Comparison of ENCODE assay signal across 16 cellular contexts in genomic region chr2:10525573-10526265, GRCh38.
DNase-seq lines count a peak whose midpoint lies in the region; ATAC-seq and TF ChIP-seq lines count a peak whose summit lies in the region.
"Had no signal": no experiment of that assay in that cellular context is flagged by ENCODE, and none has a peak within 500 bp of the region (broad histone marks: within the 10 kb centered on the region; RNA-seq: fewer than 3 reads in every experiment).

No MANE protein-coding gene starts in this region.

- 94 to 96% methylated on average over 20 to 25 of the region's 25 CpGs for WGBS in endodermal cell (ENCODE audit: insufficient coverage in 1 of 2, insufficient read length in 1 of 2), 2 experiments

- H3K4me1 Mint-ChIP-seq in activated T-cell treated with anti-CD3 and anti-CD28 coated beads, Interleukin-2, amount 50 U/mL, for 24 hours (ENCODE audit: low read depth): no peaks in the 10 kb centered on the region
- H3K4me1 Mint-ChIP-seq in endodermal cell: peaks cover 1% of the 10 kb centered on the region
- H3K4me1 Mint-ChIP-seq in T-helper 17 cell: peaks cover 2% of the 10 kb centered on the region

- POLR2A ChIA-PET in RWPE1 (lab: Yijun Ruan, JAX; ENCODE audit: low non-redundant PET): no interaction called here

- CTCF ChIA-PET in RWPE1 (lab: Yijun Ruan, JAX): no interaction called here

- peak; percentile 17 for DNase-seq in activated T-cell treated with anti-CD3 and anti-CD28 coated beads, Interleukin-2, amount 50 U/mL, for 24 hours
- no peak for DNase-seq in activated T-cell treated with anti-CD3 and anti-CD28 coated beads, Interleukin-2, amount 50 U/mL, for 48 hours
- DNase-seq in RWPE1 (ENCODE audit: low spot score) (no peak), endodermal cell (peak; percentile 28), osteoblast (ENCODE audit: insufficient read length, low spot score, missing footprints) (peak; percentile 43), T-helper 17 cell (no peak)
- no peak for DNase-seq in stimulated activated naive CD4-positive, alpha-beta T cell (lab: John Stamatoyannopoulos, UW)
- DNase-seq: CD4-positive, alpha-beta T cell; NCI-H1092; NCI-H1417 treated with DMSO at 0.1 percent for 48 hours; NCI-H187; NCI-H524; NCI-H774; SHP77 had no signal

- H3K4me3 ChIP-seq in endodermal cell (ENCODE audit: low read length) (no peak overlapping the region), osteoblast (ENCODE audit: insufficient read depth, low read length) (no peak overlapping the region)
- H3K4me3 ChIP-seq: BLaER1 had no signal

- no peaks in the 10 kb centered on the region for H3K36me3 Mint-ChIP-seq in activated T-cell treated with anti-CD3 and anti-CD28 coated beads, Interleukin-2, amount 50 U/mL, for 24 hours (ENCODE audit: low read depth)
- no peaks in the 10 kb centered on the region for H3K36me3 Mint-ChIP-seq in endodermal cell (ENCODE audit: low read depth)
- H3K36me3 Mint-ChIP-seq in T-helper 17 cell (ENCODE audit: low read depth): no peaks in the 10 kb centered on the region

- ATAC-seq in GM21717 (IDR thresholded peaks at IDR 0.05; ENCODE audit: unreplicated experiment): no peak
- no peak for ATAC-seq in T-helper 17 cell

- no peak overlapping the region for H3K9ac ChIP-seq in endodermal cell (ENCODE audit: extremely low read depth, low read length, poor library complexity, severe bottlenecking)
- H3K9ac ChIP-seq: BLaER1 had no signal

- no peaks in the 10 kb centered on the region for H3K27me3 Mint-ChIP-seq in activated T-cell treated with anti-CD3 and anti-CD28 coated beads, Interleukin-2, amount 50 U/mL, for 24 hours
- H3K27me3 Mint-ChIP-seq in endodermal cell (ENCODE audit: insufficient read depth) (peaks cover 4% of the 10 kb centered on the region), T-helper 17 cell (peaks cover 5% of the 10 kb centered on the region)
- H3K27me3 Mint-ChIP-seq: CD4-positive, alpha-beta T cell had no signal

- no peaks in the 10 kb centered on the region for H3K9me3 Mint-ChIP-seq in activated T-cell treated with anti-CD3 and anti-CD28 coated beads, Interleukin-2, amount 50 U/mL, for 24 hours
- no peaks in the 10 kb centered on the region for H3K9me3 Mint-ChIP-seq in endodermal cell
- H3K9me3 Mint-ChIP-seq: CD4-positive, alpha-beta T cell had no signal

- H3K36me3 ChIP-seq in endodermal cell (ENCODE audit: control insufficient read depth, insufficient read depth, low read length): no peaks in the 10 kb centered on the region
- H3K36me3 ChIP-seq in osteoblast (ENCODE audit: insufficient read depth, low read length): no peaks in the 10 kb centered on the region
- H3K36me3 ChIP-seq: BLaER1 had no signal

- no peak overlapping the region for H2AFZ ChIP-seq in osteoblast (ENCODE audit: low read length)

- no peak overlapping the region for H3K27ac Mint-ChIP-seq in activated T-cell treated with anti-CD3 and anti-CD28 coated beads, Interleukin-2, amount 50 U/mL, for 24 hours
- H3K27ac Mint-ChIP-seq in endodermal cell: no peak overlapping the region
- no peak overlapping the region for H3K27ac Mint-ChIP-seq in T-helper 17 cell
- H3K27ac Mint-ChIP-seq: CD4-positive, alpha-beta T cell had no signal

- no peaks in the 10 kb centered on the region for H4K20me1 ChIP-seq in osteoblast (ENCODE audit: insufficient read depth, low read length)
- H4K20me1 ChIP-seq: BLaER1 had no signal

- no peak overlapping the region for H3K4me2 ChIP-seq in osteoblast (ENCODE audit: insufficient read depth, low read length)
- H3K4me2 ChIP-seq: BLaER1 had no signal

- H3K9me3 ChIP-seq in endodermal cell (ENCODE audit: control insufficient read depth, low read length): no peaks in the 10 kb centered on the region
- no peaks in the 10 kb centered on the region for H3K9me3 ChIP-seq in osteoblast (ENCODE audit: low read depth, low read length)
- no peaks in the 10 kb centered on the region for H3K9me3 ChIP-seq in T-helper 17 cell (ENCODE audit: control insufficient read depth, low read length, poor library complexity, severe bottlenecking)
- H3K9me3 ChIP-seq: BLaER1 had no signal

- peak overlapping the region; percentile 28 for H3K27ac ChIP-seq in RWPE1
- no peak overlapping the region for H3K27ac ChIP-seq in endodermal cell (ENCODE audit: low read depth, low read length)
- H3K27ac ChIP-seq in osteoblast (ENCODE audit: low read depth, low read length): no peak overlapping the region
- H3K27ac ChIP-seq: BLaER1 had no signal

- TF ChIP-seq CTCF in RWPE1 (conservative IDR thresholded peaks at IDR 0.05; ENCODE audit: low read depth): no peak
- no peak for TF ChIP-seq CTCF in endodermal cell (conservative IDR thresholded peaks at IDR 0.05)
- no peak for TF ChIP-seq CTCF in osteoblast (IDR thresholded peaks at IDR 0.05; ENCODE audit: extremely low read depth, low read depth, low read length)

- H3K4me1 ChIP-seq in endodermal cell (ENCODE audit: control insufficient read depth, insufficient read depth, low read length) (no peaks in the 10 kb centered on the region), osteoblast (ENCODE audit: insufficient read depth, low read length) (no peaks in the 10 kb centered on the region)

- no peaks in the 10 kb centered on the region for H3K79me2 ChIP-seq in osteoblast (ENCODE audit: insufficient read depth, low read length)

- H3K4me3 Mint-ChIP-seq in activated T-cell treated with anti-CD3 and anti-CD28 coated beads, Interleukin-2, amount 50 U/mL, for 24 hours: no peak overlapping the region
- H3K4me3 Mint-ChIP-seq in endodermal cell (no peak overlapping the region), T-helper 17 cell (no peak overlapping the region)
- H3K4me3 Mint-ChIP-seq: CD4-positive, alpha-beta T cell had no signal

- H3K27me3 ChIP-seq in endodermal cell (ENCODE audit: control insufficient read depth, insufficient read depth, low read length, poor library complexity, severe bottlenecking) (no peaks in the 10 kb centered on the region), osteoblast (ENCODE audit: insufficient read depth, low read length) (no peaks in the 10 kb centered on the region)
- H3K27me3 ChIP-seq: BLaER1 had no signal

Comparison
In these comparisons a context has a peak if more than half of its experiments do, and no peak if none do; other contexts are left out.
1. DNase-seq: peak in activated T-cell treated with anti-CD3 and anti-CD28 coated beads, Interleukin-2, amount 50 U/mL, for 24 hours (single experiment), endodermal cell (single experiment) and osteoblast (single experiment); none in activated T-cell treated with anti-CD3 and anti-CD28 coated beads, Interleukin-2, amount 50 U/mL, for 48 hours (0 of 2), RWPE1 (single experiment), stimulated activated naive CD4-positive, alpha-beta T cell (0 of 6) and T-helper 17 cell (0 of 3).